ENCODE assay signal across 10 cellular contexts in the genomic region with DNA sequence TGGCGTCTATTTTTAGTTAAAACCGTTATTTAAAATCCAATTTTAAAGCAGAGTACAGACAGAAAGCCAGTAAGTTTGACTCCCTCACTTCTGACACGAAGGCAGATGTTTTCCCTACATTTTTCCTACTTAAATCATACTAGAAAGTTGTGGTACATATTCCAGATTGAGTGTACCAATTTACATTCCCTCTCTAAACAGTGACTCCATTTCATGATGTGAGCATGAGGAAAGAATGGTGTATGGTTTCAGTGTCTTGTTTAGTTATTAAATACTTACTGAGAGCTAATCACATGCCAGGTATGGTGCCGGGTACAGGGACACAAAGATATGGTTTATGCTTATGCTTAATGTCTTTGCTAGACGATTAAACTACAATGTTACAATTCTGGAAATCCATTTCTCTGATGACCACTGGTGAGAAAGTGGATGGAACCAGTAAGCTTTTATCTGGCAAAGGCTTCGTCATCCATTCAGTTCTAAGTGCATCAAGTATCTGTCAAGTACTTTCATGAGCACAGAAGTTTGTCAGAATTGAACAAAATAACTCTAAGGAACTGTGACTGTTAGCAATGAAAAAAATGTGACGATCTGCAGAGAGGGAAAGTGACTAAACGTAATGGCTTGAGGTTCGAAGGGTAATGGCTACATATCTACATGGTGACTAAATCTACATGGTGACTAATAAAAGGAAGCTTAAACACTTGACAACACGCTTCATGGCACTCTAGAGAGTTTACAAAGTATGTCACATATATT. TPM values are rescaled to one million over a fixed set of nuclear protein-coding genes. Genes with fewer than 3 reads are reported as not detected.
A peak's percentile ranks its signal among the peaks of the same experiment; 100 is the strongest.
DNase-seq lines count a peak whose midpoint lies in the region; ATAC-seq and TF ChIP-seq lines count a peak whose summit lies in the region.
"Had no signal": no experiment of that assay in that cellular context is flagged by ENCODE, and none has a peak within 500 bp of the region (broad histone marks: within the 10 kb centered on the region; RNA-seq: fewer than 3 reads in every experiment).

No MANE protein-coding gene starts in this region.

- intact Hi-C loops in activated CD4-positive, alpha-beta T cell treated with anti-CD3 and anti-CD28 coated beads for 36 hours (cut with DNase I, micrococcal nuclease), result loop anchor here in 1 of 2 experiments (2.0 kb wide), 1 partner anchor 25 kb away; a partner anchor contains a TSS
- intact Hi-C loops in activated CD4-positive, alpha-beta T cell treated with anti-CD3 and anti-CD28 coated beads, Interleukin-2, amount 10 ng/mL, durations not matched to agents 24 days and 14 days (cut with micrococcal nuclease), result no loop called here
- intact Hi-C loops in PC-9 (cut with micrococcal nuclease; ENCODE audit: unreplicated experiment), result no loop called here

- H3K36me3 ChIP-seq in PC-9 (ENCODE audit: low read depth), result no peaks in the 10 kb centered on the region
- no peaks in the 10 kb centered on the region for H3K36me3 ChIP-seq in fibroblast of lung (ENCODE audit: control insufficient read depth, insufficient read depth, low read length)
- no peaks in the 10 kb centered on the region for H3K36me3 ChIP-seq in Peyer's patch

- H3K27me3 Mint-ChIP-seq in activated CD4-positive, alpha-beta T cell treated with anti-CD3 and anti-CD28 coated beads for 36 hours, result no peaks in the 10 kb centered on the region
- H3K27me3 Mint-ChIP-seq in activated CD4-positive, alpha-beta T cell treated with anti-CD3 and anti-CD28 coated beads, Interleukin-2, amount 10 ng/mL, durations not matched to agents 24 days and 14 days, result no peaks in the 10 kb centered on the region
- H3K27me3 Mint-ChIP-seq in stimulated activated naive B cell treated with anti-CD40 and anti-IgM and Interleukin-4, amounts not matched to agents 10 μg/mL and 1 μg/mL and 100 μg/mL, for 72 hours, result no peaks in the 10 kb centered on the region

- TF ChIP-seq CTCF in PC-9 (conservative IDR thresholded peaks at IDR 0.05) (no peak), fibroblast of lung (conservative IDR thresholded peaks at IDR 0.05 in 1 of 2, IDR thresholded peaks at IDR 0.05 in 1 of 2; ENCODE audit: low read depth in 1 of 2, low read length in 2 of 2) (no peak), Peyer's patch (IDR thresholded peaks at IDR 0.05) (no peak)

- no peak for TF ChIP-seq POLR2A in Peyer's patch (IDR thresholded peaks at IDR 0.05)

- peak overlapping the region; percentile 5 for H3K9ac ChIP-seq in fibroblast of lung (ENCODE audit: insufficient read depth, low read length)

- H3K9me3 Mint-ChIP-seq in activated CD4-positive, alpha-beta T cell treated with anti-CD3 and anti-CD28 coated beads for 36 hours (ENCODE audit: low read depth), result no peaks in the 10 kb centered on the region
- H3K9me3 Mint-ChIP-seq in activated CD4-positive, alpha-beta T cell treated with anti-CD3 and anti-CD28 coated beads, Interleukin-2, amount 10 ng/mL, durations not matched to agents 24 days and 14 days, result no peaks in the 10 kb centered on the region
- no peaks in the 10 kb centered on the region for H3K9me3 Mint-ChIP-seq in stimulated activated naive B cell treated with anti-CD40 and anti-IgM and Interleukin-4, amounts not matched to agents 10 μg/mL and 1 μg/mL and 100 μg/mL, for 72 hours

- H3K79me2 ChIP-seq in PC-9 (ENCODE audit: low read depth) (peaks cover 95% of the 10 kb centered on the region), fibroblast of lung (ENCODE audit: control insufficient read depth, insufficient read depth, low read length) (peaks cover 92% of the 10 kb centered on the region)

- TSS peak; percentile 19 for BruUV-seq in PC-9 (replicated peaks; lab: Mats Ljungman, UMichigan)

- H3K4me3 ChIP-seq in PC-9, result no peak overlapping the region
- H3K4me3 ChIP-seq in fibroblast of lung (replicated peaks in 1 of 4; ENCODE audit: control extremely low read depth in 1 of 4, insufficient read depth in 1 of 4, low read depth in 3 of 4, low read length in 4 of 4), result peak overlapping the region; percentile 13 to 19 (median 18)
- no peak overlapping the region for H3K4me3 ChIP-seq in Peyer's patch

- DNase-seq in activated CD4-positive, alpha-beta T cell treated with anti-CD3 and anti-CD28 coated beads for 36 hours, result no peak
- no peak for DNase-seq in activated CD4-positive, alpha-beta T cell treated with anti-CD3 and anti-CD28 coated beads, Interleukin-2, amount 10 ng/mL, durations not matched to agents 24 days and 14 days
- DNase-seq in PC-9, result peak in 1 of 2 experiments; percentile 70
- peak; percentile 88 to 97 for DNase-seq in fibroblast of lung (ENCODE audit: low read depth in 2 of 2)
- DNase-seq in stimulated activated naive B cell treated with anti-CD40 and anti-IgM and Interleukin-4, amounts not matched to agents 10 μg/mL and 1 μg/mL and 100 μg/mL, for 72 hours, result no peak
- no peak for DNase-seq in NCI-H2029 treated with DMSO at 0.1 percent for 48 hours (lab: John Stamatoyannopoulos, UW)
- DNase-seq in Peyer's patch, result no peak
- no peak for DNase-seq in D341Med (ENCODE audit: low spot score)
- DNase-seq: left cardiac atrium; stimulated activated CD4-positive, alpha-beta T cell treated with anti-CD3 and anti-CD28 coated beads, Interleukin-4, amount 100 ng/mL, for 4 hours had no signal

- H3K27ac ChIP-seq in PC-9, result 0 out of 2 replicates have a peak overlapping the region, but pooled peaks have one; percentile 11
- peak overlapping the region; percentile 90 for H3K27ac ChIP-seq in fibroblast of lung (ENCODE audit: insufficient read depth, low read length)
- H3K27ac ChIP-seq in Peyer's patch, result peak overlapping the region in 2 of 4 donors; percentile 9 to 12

- H3K27ac Mint-ChIP-seq in activated CD4-positive, alpha-beta T cell treated with anti-CD3 and anti-CD28 coated beads for 36 hours, result peak overlapping the region; percentile 1
- H3K27ac Mint-ChIP-seq in activated CD4-positive, alpha-beta T cell treated with anti-CD3 and anti-CD28 coated beads, Interleukin-2, amount 10 ng/mL, durations not matched to agents 24 days and 14 days, result no peak overlapping the region
- peak overlapping the region; percentile 9 for H3K27ac Mint-ChIP-seq in stimulated activated naive B cell treated with anti-CD40 and anti-IgM and Interleukin-4, amounts not matched to agents 10 μg/mL and 1 μg/mL and 100 μg/mL, for 72 hours

- H3K4me2 ChIP-seq in PC-9 (peak overlapping the region; percentile 2), fibroblast of lung (ENCODE audit: extremely low read depth, insufficient read depth, low read length) (peak overlapping the region; percentile 82)

- peak; percentile 70 for ATAC-seq in activated CD4-positive, alpha-beta T cell treated with anti-CD3 and anti-CD28 coated beads for 36 hours
- ATAC-seq in stimulated activated naive B cell treated with anti-CD40 and anti-IgM and Interleukin-4, amounts not matched to agents 10 μg/mL and 1 μg/mL and 100 μg/mL, for 72 hours (replicated peaks), result peak; percentile 33 to 44

- H3K4me1 Mint-ChIP-seq in activated CD4-positive, alpha-beta T cell treated with anti-CD3 and anti-CD28 coated beads for 36 hours, result peaks cover 62% of the 10 kb centered on the region
- H3K4me1 Mint-ChIP-seq in activated CD4-positive, alpha-beta T cell treated with anti-CD3 and anti-CD28 coated beads, Interleukin-2, amount 10 ng/mL, durations not matched to agents 24 days and 14 days, result peaks cover 30% of the 10 kb centered on the region
- H3K4me1 Mint-ChIP-seq in stimulated activated naive B cell treated with anti-CD40 and anti-IgM and Interleukin-4, amounts not matched to agents 10 μg/mL and 1 μg/mL and 100 μg/mL, for 72 hours, result peaks cover 39 to 69% of the 10 kb centered on the region in 2 donors

- H3K9me3 ChIP-seq in PC-9 (ENCODE audit: insufficient read depth, low read depth), result no peaks in the 10 kb centered on the region
- H3K9me3 ChIP-seq in fibroblast of lung (ENCODE audit: control insufficient read depth, insufficient read depth, low read depth, low read length), result no peaks in the 10 kb centered on the region
- H3K9me3 ChIP-seq in Peyer's patch, result no peaks in the 10 kb centered on the region

- H2AFZ ChIP-seq in PC-9 (no peak overlapping the region), fibroblast of lung (ENCODE audit: low read length) (no peak overlapping the region)

- H3F3A ChIP-seq in PC-9 (ENCODE audit: insufficient read depth, low read depth), result no peaks in the 10 kb centered on the region

- no peak overlapping the region for H3K4me3 Mint-ChIP-seq in activated CD4-positive, alpha-beta T cell treated with anti-CD3 and anti-CD28 coated beads for 36 hours
- H3K4me3 Mint-ChIP-seq in activated CD4-positive, alpha-beta T cell treated with anti-CD3 and anti-CD28 coated beads, Interleukin-2, amount 10 ng/mL, durations not matched to agents 24 days and 14 days, result no peak overlapping the region
- no peak overlapping the region for H3K4me3 Mint-ChIP-seq in stimulated activated naive B cell treated with anti-CD40 and anti-IgM and Interleukin-4, amounts not matched to agents 10 μg/mL and 1 μg/mL and 100 μg/mL, for 72 hours

- H3K4me1 ChIP-seq in PC-9 (replicated peaks; ENCODE audit: insufficient read depth) (0 out of 2 replicates have a peak, but pooled peaks cover 15% of the 10 kb centered on the region), fibroblast of lung (ENCODE audit: control insufficient read depth, extremely low read depth, insufficient read depth, low read length) (peaks cover 30% of the 10 kb centered on the region), Peyer's patch (peaks cover 0 to 64% (median 0%) of the 10 kb centered on the region in 4 donors)

- H3K27me3 ChIP-seq in PC-9 (ENCODE audit: insufficient read depth, low read depth) (no peaks in the 10 kb centered on the region), fibroblast of lung (ENCODE audit: control insufficient read depth, insufficient read depth, low read length) (no peaks in the 10 kb centered on the region), Peyer's patch (no peaks in the 10 kb centered on the region)

- no peaks in the 10 kb centered on the region for H3K9me2 ChIP-seq in PC-9 (ENCODE audit: insufficient read depth)

- H3K36me3 Mint-ChIP-seq in activated CD4-positive, alpha-beta T cell treated with anti-CD3 and anti-CD28 coated beads for 36 hours (ENCODE audit: low read depth), result no peaks in the 10 kb centered on the region
- no peaks in the 10 kb centered on the region for H3K36me3 Mint-ChIP-seq in activated CD4-positive, alpha-beta T cell treated with anti-CD3 and anti-CD28 coated beads, Interleukin-2, amount 10 ng/mL, durations not matched to agents 24 days and 14 days (ENCODE audit: low read depth)
- H3K36me3 Mint-ChIP-seq in stimulated activated naive B cell treated with anti-CD40 and anti-IgM and Interleukin-4, amounts not matched to agents 10 μg/mL and 1 μg/mL and 100 μg/mL, for 72 hours, result peaks cover 0 to 5% of the 10 kb centered on the region in 2 donors

- CTCF ChIA-PET in activated CD4-positive, alpha-beta T cell treated with anti-CD3 and anti-CD28 coated beads for 36 hours (lab: Charles Lee), result interaction anchor here (1.2 to 2.0 kb wide), 5 partner anchors 11 to 32 kb away, joined by 3 to 9 read pairs (median 3); no protein-coding TSS in a partner anchor
- CTCF ChIA-PET in PC-9 (lab: Charles Lee), result interaction anchor here (1.0 kb wide), 1 partner anchor 12 kb away, joined by 4 read pairs; no protein-coding TSS in a partner anchor

- POLR2A ChIA-PET in activated CD4-positive, alpha-beta T cell treated with anti-CD3 and anti-CD28 coated beads for 36 hours (lab: Charles Lee), result no interaction called here
- POLR2A ChIA-PET in PC-9 (lab: Charles Lee; ENCODE audit: unreplicated experiment), result interaction anchor here (0.6 kb wide), 1 partner anchor 12 kb away, joined by 7 read pairs; no protein-coding TSS in a partner anchor

- H4K20me1 ChIP-seq in PC-9 (ENCODE audit: insufficient read depth) (peaks cover 6% of the 10 kb centered on the region), fibroblast of lung (ENCODE audit: control insufficient read depth, extremely low read depth, insufficient read depth, low read length) (no peaks in the 10 kb centered on the region)

RNA-seq across cellular contexts. Expression of a gene that starts 25.7 kb away (rescaled TPM):
- total RNA-seq in activated CD4-positive, alpha-beta T cell treated with anti-CD3 and anti-CD28 coated beads for 36 hours, result 10 to 100 TPM in 1 of 2 experiments, 1 to 10 TPM in 1; 8.1 to 11.8 TPM
- total RNA-seq in activated CD4-positive, alpha-beta T cell treated with anti-CD3 and anti-CD28 coated beads, Interleukin-2, amount 10 ng/mL, durations not matched to agents 24 days and 14 days, result 12.9 and 16.6 TPM in 2 replicates
- total RNA-seq in PC-9 (2021), result 38.4 and 46.7 TPM in 2 replicates
- total RNA-seq in fibroblast of lung, result 24.9 and 40.8 TPM in 2 replicates
- polyA plus RNA-seq in fibroblast of lung, result 32.1 and 75.7 TPM in 2 replicates
- polyA plus RNA-seq in fibroblast of lung (2012), result 16.9 and 38.9 TPM in 2 replicates
- polyA minus RNA-seq in fibroblast of lung (ENCODE audit: low replicate concordance), result 3.5 and 7.5 TPM in 2 replicates
- 10 to 100 TPM; 41.3 to 80.9 (median 43.9) TPM for total RNA-seq in Peyer's patch

Comparison
In these comparisons a context has a peak if more than half of its experiments do, and no peak if none do; other contexts are left out.
1. DNase-seq: peak in fibroblast of lung (2 of 2); none in activated CD4-positive, alpha-beta T cell treated with anti-CD3 and anti-CD28 coated beads for 36 hours (single experiment), activated CD4-positive, alpha-beta T cell treated with anti-CD3 and anti-CD28 coated beads, Interleukin-2, amount 10 ng/mL, durations not matched to agents 24 days and 14 days (single experiment), stimulated activated naive B cell treated with anti-CD40 and anti-IgM and Interleukin-4, amounts not matched to agents 10 μg/mL and 1 μg/mL and 100 μg/mL, for 72 hours (single experiment), NCI-H2029 treated with DMSO at 0.1 percent for 48 hours (single experiment), Peyer's patch (0 of 3) and D341Med (single experiment).
2. H3K4me3 ChIP-seq: peak in fibroblast of lung (4 of 4); none in PC-9 (single experiment) and Peyer's patch (0 of 4).